Comparison of ENCODE assay signal across 16 cellular contexts in genomic region chr11:10117709-10118341, GRCh38.
A peak's percentile ranks its signal among the peaks of the same experiment; 100 is the strongest.
DNase-seq lines count a peak whose midpoint lies in the region; ATAC-seq, FAIRE-seq and TF ChIP-seq lines count a peak whose summit lies in the region.
"Had no signal": no experiment of that assay in that cellular context is flagged by ENCODE, and none has a peak within 500 bp of the region (broad histone marks: within the 10 kb centered on the region; RNA-seq: fewer than 3 reads in every experiment).

No MANE protein-coding gene starts in this region.

- POLR2A ChIA-PET in H1 (lab: Charles Lee; ENCODE audit: partially characterized antibody) = no interaction called here

- no peak overlapping the region for H3K14ac ChIP-seq in H1 (ENCODE audit: insufficient read length)

- H3K27ac ChIP-seq in H1 (ENCODE audit: low read depth, low read length) = no peak overlapping the region
- H3K27ac ChIP-seq in thyroid gland = peak overlapping the region; percentile 23 to 41 (median 29)
- H3K27ac ChIP-seq: RWPE1 had no signal

- H3K36me3 ChIP-seq in H1 (ENCODE audit: control insufficient read depth in 2 of 4, insufficient read depth in 4 of 4, low read length in 3 of 4) (no peaks in the 10 kb centered on the region; a peak in 1 of 8 replicates), thyroid gland (no peaks in the 10 kb centered on the region)

- H2BK15ac ChIP-seq in H1 (ENCODE audit: low read length) = no peak overlapping the region

- no peak overlapping the region for H4K5ac ChIP-seq in H1 (ENCODE audit: insufficient read length, low read depth, low read length)

- no peak overlapping the region for H2BK120ac ChIP-seq in H1 (replicated peaks; ENCODE audit: low read depth, low read length)

- no peak overlapping the region for H2AK5ac ChIP-seq in H1 (ENCODE audit: low read depth, low read length)

- H4K91ac ChIP-seq in H1 (replicated peaks; ENCODE audit: insufficient read length, low read length) = no peak overlapping the region

- no peak overlapping the region for H3K9ac ChIP-seq in H1 (replicated peaks in 1 of 4; ENCODE audit: extremely low read depth in 1 of 4, low read depth in 3 of 4, low read length in 3 of 4)

- H3K79me1 ChIP-seq in H1 (ENCODE audit: low read depth, low read length) = no peaks in the 10 kb centered on the region

- peak; percentile 44 for DNase-seq in HFFc6
- no peak for DNase-seq in H1 (ENCODE audit: low read depth in 1 of 2, low spot score in 2 of 2)
- peak; percentile 9 for DNase-seq in left kidney (ENCODE audit: low read depth, low spot score)
- no peak for DNase-seq in thyroid gland
- no peak for DNase-seq in DMS153 (lab: John Stamatoyannopoulos, UW)
- DNase-seq in head of caudate nucleus = no peak
- no peak for DNase-seq in mucosa of gallbladder (ENCODE audit: low spot score)
- DNase-seq: activated naive CD4-positive, alpha-beta T cell treated with anti-CD3 and anti-CD28 coated beads, Interleukin-2, amount 10 ng/mL, durations not matched to agents 7 days and 5 days; hippocampal formation; NCI-H1048; NCI-H510A treated with DMSO at 0.1 percent for 48 hours; testis had no signal

- ATAC-seq in GM21360 (IDR thresholded peaks at IDR 0.05; ENCODE audit: unreplicated experiment) = no peak

- H2BK5ac ChIP-seq in H1 (ENCODE audit: low read depth, low read length) = no peak overlapping the region

- H3K9me3 Mint-ChIP-seq in HFFc6 = no peaks in the 10 kb centered on the region
- H3K9me3 Mint-ChIP-seq: activated naive CD4-positive, alpha-beta T cell treated with anti-CD3 and anti-CD28 coated beads, Interleukin-2, amount 10 ng/mL, durations not matched to agents 7 days and 5 days; dendritic cell treated with granulocyte-macrophage colony-stimulating factor and Interleukin-4, amounts not matched to agents 40 ng/mL and 50 ng/mL, for 4 days had no signal

- no peaks in the 10 kb centered on the region for H3K4me1 ChIP-seq in H1 (replicated peaks in 1 of 4; ENCODE audit: control insufficient read depth in 3 of 4, insufficient read depth in 4 of 4, low read length in 3 of 4)
- H3K4me1 ChIP-seq in thyroid gland = peaks cover 7 to 15% of the 10 kb centered on the region in 2 donors

- no peak overlapping the region for H3K56ac ChIP-seq in H1 (replicated peaks; ENCODE audit: insufficient read length, low read depth, low read length)

- TF ChIP-seq CTCF in HFFc6 (IDR thresholded peaks at IDR 0.05) (no peak), H1 (IDR thresholded peaks at IDR 0.05; ENCODE audit: control extremely low read depth in 1 of 3, insufficient read depth in 1 of 3, low read depth in 1 of 3, low read length in 3 of 3) (no peak), thyroid gland (IDR thresholded peaks at IDR 0.05) (no peak)

- no peak overlapping the region for H3K4me2 ChIP-seq in H1 (ENCODE audit: insufficient read depth in 1 of 2, low read depth in 2 of 2, low read length in 2 of 2)

- peaks cover 77% of the 10 kb centered on the region for H3K4me1 Mint-ChIP-seq in HFFc6 (ENCODE audit: low read depth)
- H3K4me1 Mint-ChIP-seq: activated naive CD4-positive, alpha-beta T cell treated with anti-CD3 and anti-CD28 coated beads, Interleukin-2, amount 10 ng/mL, durations not matched to agents 7 days and 5 days had no signal

- H3K18ac ChIP-seq in H1 (ENCODE audit: extremely low read depth, low read length) = no peak overlapping the region

- H2BK12ac ChIP-seq in H1 (ENCODE audit: low read depth, low read length) = no peak overlapping the region

- CTCF ChIA-PET in H1 (lab: Charles Lee; ENCODE audit: partially characterized antibody) = interaction anchor here (0.6 kb wide), 1 partner anchor 247 kb away, joined by 4 read pairs; no protein-coding TSS in a partner anchor

- H4K20me1 ChIP-seq in H1 (replicated peaks in 1 of 2; ENCODE audit: control insufficient read depth in 1 of 2, insufficient read depth in 2 of 2, low read length in 2 of 2) = no peaks in the 10 kb centered on the region

- peak overlapping the region; percentile 38 for H3K4me3 Mint-ChIP-seq in HFFc6
- H3K4me3 Mint-ChIP-seq: activated naive CD4-positive, alpha-beta T cell treated with anti-CD3 and anti-CD28 coated beads, Interleukin-2, amount 10 ng/mL, durations not matched to agents 7 days and 5 days; dendritic cell treated with granulocyte-macrophage colony-stimulating factor and Interleukin-4, amounts not matched to agents 40 ng/mL and 50 ng/mL, for 4 days; memory B cell had no signal

- H3K27me3 ChIP-seq in H1 (replicated peaks in 1 of 4; ENCODE audit: control insufficient read depth in 3 of 4, extremely low read depth in 1 of 4, insufficient read depth in 3 of 4, low read length in 3 of 4) (no peaks in the 10 kb centered on the region), thyroid gland (no peaks in the 10 kb centered on the region)
- H3K27me3 ChIP-seq: testis had no signal

- no peak for TF ChIP-seq RAD21 in H1 (IDR thresholded peaks at IDR 0.05 in 1 of 2, conservative IDR thresholded peaks at IDR 0.05 in 1 of 2; ENCODE audit: low read depth in 2 of 2, low read length in 2 of 2)

- H3K9me3 ChIP-seq in H1 (ENCODE audit: insufficient read depth in 2 of 2, low read depth in 1 of 2, low read length in 1 of 2) (no peaks in the 10 kb centered on the region), thyroid gland (no peaks in the 10 kb centered on the region)
- H3K9me3 ChIP-seq: testis had no signal

- no peak overlapping the region for H3K4ac ChIP-seq in H1 (replicated peaks; ENCODE audit: insufficient read length, low read depth, low read length)

- no peaks in the 10 kb centered on the region; a peak in 1 of 4 replicates for H3K79me2 ChIP-seq in H1 (ENCODE audit: control insufficient read depth in 1 of 2, insufficient read depth in 2 of 2, low read length in 2 of 2)

- H3K4me3 ChIP-seq in H1 (ENCODE audit: extremely low read depth in 1 of 4, insufficient read depth in 2 of 4, low read depth in 3 of 4, low read length in 4 of 4) (no peak overlapping the region), thyroid gland (replicated peaks in 1 of 3) (no peak overlapping the region)
- H3K4me3 ChIP-seq: testis had no signal

- H3K23ac ChIP-seq in H1 (ENCODE audit: insufficient read length) = no peak overlapping the region

- peaks cover 7% of the 10 kb centered on the region; the same call in 1 of the 2 replicates for H3K36me3 Mint-ChIP-seq in HFFc6 (ENCODE audit: low read depth)
- H3K36me3 Mint-ChIP-seq: activated naive CD4-positive, alpha-beta T cell treated with anti-CD3 and anti-CD28 coated beads, Interleukin-2, amount 10 ng/mL, durations not matched to agents 7 days and 5 days had no signal

- TF ChIP-seq POLR2A in H1 (IDR thresholded peaks at IDR 0.05; ENCODE audit: control extremely low read depth in 1 of 2, low read depth in 2 of 2, low read length in 2 of 2) (no peak), thyroid gland (IDR thresholded peaks at IDR 0.05) (no peak)

- peak; percentile 7 for FAIRE-seq in H1 (lab: Jason Lieb, UNC)

- no peak overlapping the region for H2BK20ac ChIP-seq in H1 (ENCODE audit: low read length)

- H2AFZ ChIP-seq in H1 (ENCODE audit: low read length) = no peak overlapping the region

- peak overlapping the region; percentile 72 for H3K27ac Mint-ChIP-seq in HFFc6
- H3K27ac Mint-ChIP-seq: activated naive CD4-positive, alpha-beta T cell treated with anti-CD3 and anti-CD28 coated beads, Interleukin-2, amount 10 ng/mL, durations not matched to agents 7 days and 5 days; dendritic cell treated with granulocyte-macrophage colony-stimulating factor and Interleukin-4, amounts not matched to agents 40 ng/mL and 50 ng/mL, for 4 days; memory B cell had no signal

- no peak overlapping the region for H4K8ac ChIP-seq in H1 (ENCODE audit: extremely low read depth, insufficient read depth, low read length)

- intact Hi-C loops in thyroid gland (cut with DNase I) (no loop called here), head of caudate nucleus (cut with DNase I) (no loop called here)

- H3K23me2 ChIP-seq in H1 (ENCODE audit: low read depth, low read length) = no peaks in the 10 kb centered on the region

- WGBS in H1 (ENCODE audit: extremely low coverage in 1 of 2, insufficient coverage in 1 of 2, insufficient read length in 1 of 2, insufficient replicate concordance in 2 of 2, low coverage in 1 of 2, low lambda C conversion rate in 2 of 2, missing lambda C conversion rate in 1 of 2), 2 experiments = 86% methylated on average over 2 of the region's 2 CpGs; no CpG with 5 or more reads in 1 of the 2 experiments
- 60 to 67% methylated on average over 2 of the region's 2 CpGs for WGBS in thyroid gland, 2 donors

- peaks cover 1% of the 10 kb centered on the region; the same call in 1 of the 2 replicates for H3K27me3 Mint-ChIP-seq in HFFc6 (ENCODE audit: insufficient read depth)
- H3K27me3 Mint-ChIP-seq: activated naive CD4-positive, alpha-beta T cell treated with anti-CD3 and anti-CD28 coated beads, Interleukin-2, amount 10 ng/mL, durations not matched to agents 7 days and 5 days; dendritic cell treated with granulocyte-macrophage colony-stimulating factor and Interleukin-4, amounts not matched to agents 40 ng/mL and 50 ng/mL, for 4 days; memory B cell had no signal

- no peak for TF ChIP-seq EP300 in H1 (IDR thresholded peaks at IDR 0.05; ENCODE audit: borderline replicate concordance in 1 of 2, low read depth in 2 of 2, low read length in 2 of 2)

TF ChIP-seq in H1, 55 proteins besides CTCF, POLR2A, EP300 and RAD21 (continues in another document):
- TF ChIP-seq ZNF274 (IDR thresholded peaks at IDR 0.05; ENCODE audit: borderline replicate concordance, extremely low read depth, low read length) (no peak), TAF1 (IDR thresholded peaks at IDR 0.05; ENCODE audit: low read depth, low read length) (no peak), FOSL1 (IDR thresholded peaks at IDR 0.05; ENCODE audit: insufficient read depth, low read depth, low read length) (no peak), BRCA1 (IDR thresholded peaks at IDR 0.05; ENCODE audit: low read depth, low read length) (no peak)

Comparison
In these comparisons a context has a peak if more than half of its experiments do, and no peak if none do; other contexts are left out.
1. DNase-seq: peak in HFFc6 (single experiment) and left kidney (single experiment); none in H1 (0 of 2), thyroid gland (0 of 2), DMS153 (single experiment), head of caudate nucleus (0 of 42) and mucosa of gallbladder (single experiment).